In genomic region chr5:154214236-154215106, GRCh38 we compare ENCODE assay signal across 8 cellular contexts. TPM values are rescaled to one million over a fixed set of nuclear protein-coding genes. Genes with fewer than 3 reads are reported as not detected.
A peak's percentile ranks its signal among the peaks of the same experiment; 100 is the strongest.
DNase-seq lines count a peak whose midpoint lies in the region; ATAC-seq and TF ChIP-seq lines count a peak whose summit lies in the region.

No MANE protein-coding gene starts in this region.

- peak overlapping the region; percentile 10 to 29 for H3K4me3 Mint-ChIP-seq in stimulated activated naive B cell treated with anti-CD40 and anti-IgM and Interleukin-4, amounts not matched to agents 10 μg/mL and 1 μg/mL and 100 μg/mL, for 72 hours

- 56 to 71% methylated on average over 5 of the region's 5 CpGs for WGBS in body of pancreas, 2 donors

- H3K27ac ChIP-seq in body of pancreas = no peak overlapping the region

- no peaks in the 10 kb centered on the region for H3K27me3 Mint-ChIP-seq in stimulated activated naive B cell treated with anti-CD40 and anti-IgM and Interleukin-4, amounts not matched to agents 10 μg/mL and 1 μg/mL and 100 μg/mL, for 72 hours

- ATAC-seq in HG03175 (IDR thresholded peaks at IDR 0.05; ENCODE audit: unreplicated experiment) (peak; percentile 73), body of pancreas (no peak)
- peak; percentile 76 to 88 for ATAC-seq in stimulated activated naive B cell treated with anti-CD40 and anti-IgM and Interleukin-4, amounts not matched to agents 10 μg/mL and 1 μg/mL and 100 μg/mL, for 72 hours (replicated peaks)

- H3K4me3 ChIP-seq in adipocyte (ENCODE audit: low read length) (peak overlapping the region; percentile 8), body of pancreas (no peak overlapping the region)

- no peak for TF ChIP-seq POLR2A in body of pancreas (IDR thresholded peaks at IDR 0.05)

- H3K27me3 ChIP-seq in adipocyte (replicated peaks; ENCODE audit: control insufficient read depth, insufficient read depth, low read length) (no peaks in the 10 kb centered on the region), body of pancreas (no peaks in the 10 kb centered on the region)

- peak overlapping the region; percentile 13 for H3K9ac ChIP-seq in adipocyte (ENCODE audit: low read length)

- H3K9me3 ChIP-seq in adipocyte (ENCODE audit: control insufficient read depth, low read length) (peaks cover under 1% of the 10 kb centered on the region), body of pancreas (no peaks in the 10 kb centered on the region)

- no peak for TF ChIP-seq CTCF in body of pancreas (IDR thresholded peaks at IDR 0.05)

- H3K36me3 Mint-ChIP-seq in stimulated activated naive B cell treated with anti-CD40 and anti-IgM and Interleukin-4, amounts not matched to agents 10 μg/mL and 1 μg/mL and 100 μg/mL, for 72 hours = peaks cover 9 to 23% of the 10 kb centered on the region in 2 donors

- DNase-seq in stimulated activated naive CD4-positive, alpha-beta T cell treated with Interleukin-2 at 50 U/mL for 16 hours (lab: John Stamatoyannopoulos, UW) = peak; percentile 2
- DNase-seq in stimulated activated naive CD4-positive, alpha-beta T cell (lab: John Stamatoyannopoulos, UW) = no peak
- peak; percentile 81 for DNase-seq in adipocyte (ENCODE audit: low read depth)
- DNase-seq in stimulated activated naive B cell treated with anti-CD40 and anti-IgM and Interleukin-4, amounts not matched to agents 10 μg/mL and 1 μg/mL and 100 μg/mL, for 72 hours = no peak
- no peak for DNase-seq in body of pancreas
- DNase-seq in C1 segment of cervical spinal cord (lab: John Stamatoyannopoulos, UW) = no peak
- DNase-seq in SIG-M5 (lab: John Stamatoyannopoulos, UW) = no peak

- H3K4me1 ChIP-seq in adipocyte (ENCODE audit: control insufficient read depth, insufficient read depth, low read length) (peaks cover 16% of the 10 kb centered on the region), body of pancreas (no peaks in the 10 kb centered on the region)

- H3K9me3 Mint-ChIP-seq in stimulated activated naive B cell treated with anti-CD40 and anti-IgM and Interleukin-4, amounts not matched to agents 10 μg/mL and 1 μg/mL and 100 μg/mL, for 72 hours = no peaks in the 10 kb centered on the region

- no peaks in the 10 kb centered on the region for H3K36me3 ChIP-seq in adipocyte (ENCODE audit: control insufficient read depth, insufficient read depth, low read length, severe bottlenecking)
- H3K36me3 ChIP-seq in body of pancreas (replicated peaks in 1 of 2; ENCODE audit: insufficient read depth in 1 of 2, low read depth in 2 of 2) = no peaks in the 10 kb centered on the region

- H3K27ac Mint-ChIP-seq in stimulated activated naive B cell treated with anti-CD40 and anti-IgM and Interleukin-4, amounts not matched to agents 10 μg/mL and 1 μg/mL and 100 μg/mL, for 72 hours = peak overlapping the region; percentile 14

- peaks cover 34 to 49% of the 10 kb centered on the region in 2 donors for H3K4me1 Mint-ChIP-seq in stimulated activated naive B cell treated with anti-CD40 and anti-IgM and Interleukin-4, amounts not matched to agents 10 μg/mL and 1 μg/mL and 100 μg/mL, for 72 hours

- intact Hi-C loops in body of pancreas (cut with DNase I) = no loop called here

RNA-seq across cellular contexts. Expression of gene GALNT10, which starts 23.9 kb away (rescaled TPM):
- total RNA-seq in body of pancreas = 10 to 100 TPM; 11.5 to 19.5 TPM

Comparison
In these comparisons a context has a peak if more than half of its experiments do, and no peak if none do; other contexts are left out.
1. DNase-seq: peak in stimulated activated naive CD4-positive, alpha-beta T cell treated with Interleukin-2 at 50 U/mL for 16 hours (single experiment) and adipocyte (single experiment); none in stimulated activated naive CD4-positive, alpha-beta T cell (0 of 6), stimulated activated naive B cell treated with anti-CD40 and anti-IgM and Interleukin-4, amounts not matched to agents 10 μg/mL and 1 μg/mL and 100 μg/mL, for 72 hours (single experiment), body of pancreas (0 of 4), C1 segment of cervical spinal cord (0 of 14) and SIG-M5 (single experiment).